ENCODE assay signal across 1 cellular context in the genomic region with DNA sequence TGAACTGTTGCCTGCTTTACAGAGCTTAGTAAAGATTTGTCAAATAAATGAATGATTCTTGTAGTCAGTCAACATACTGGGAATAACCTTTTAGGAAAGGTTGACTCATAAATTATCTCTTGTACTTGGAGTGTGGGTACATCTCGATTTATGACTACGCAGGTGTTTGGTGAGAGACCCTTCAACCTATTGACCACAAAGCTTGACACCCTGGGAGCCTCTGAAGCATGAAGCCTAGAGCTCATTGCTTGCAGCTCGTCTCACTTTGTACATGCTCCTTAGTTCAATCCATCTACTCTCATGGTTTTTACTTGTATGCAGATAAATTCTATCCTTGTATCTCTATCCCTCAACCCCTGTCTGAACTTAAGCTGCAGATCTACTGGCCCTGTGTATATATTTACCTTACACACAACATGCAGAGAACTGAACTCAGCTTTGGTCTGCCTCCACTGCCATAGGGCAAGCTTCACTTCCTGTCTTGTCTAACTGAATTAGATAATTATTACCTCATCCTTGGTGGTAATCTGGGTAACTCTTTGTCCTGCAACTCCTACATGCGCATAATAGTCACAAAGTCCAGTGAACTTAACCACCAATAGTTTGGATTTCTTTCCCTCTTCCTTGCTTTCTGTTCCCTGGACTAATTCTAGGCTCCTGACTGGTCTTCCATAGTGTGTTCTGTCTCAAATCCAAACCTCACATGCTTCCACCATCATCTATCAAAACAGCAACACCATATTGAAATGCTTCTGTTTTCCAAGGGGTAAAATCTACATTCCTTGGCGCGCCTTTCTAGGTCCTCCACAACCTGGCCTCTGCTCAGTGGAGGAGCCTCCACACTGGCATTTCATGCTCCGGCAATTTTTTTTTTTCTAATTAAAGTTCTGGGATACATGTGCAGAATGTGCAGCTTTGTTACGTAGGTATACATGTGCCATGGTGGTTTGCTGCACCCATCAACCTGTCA.
A peak's percentile ranks its signal among the peaks of the same experiment; 100 is the strongest.
TF ChIP-seq lines count a peak whose summit lies in the region.

No MANE protein-coding gene starts in this region.

TF ChIP-seq in HepG2, 621 proteins besides CTCF, POLR2A, EP300 and RAD21 (continued from another document and continues in another):
- TF ChIP-seq, protein P1, sequence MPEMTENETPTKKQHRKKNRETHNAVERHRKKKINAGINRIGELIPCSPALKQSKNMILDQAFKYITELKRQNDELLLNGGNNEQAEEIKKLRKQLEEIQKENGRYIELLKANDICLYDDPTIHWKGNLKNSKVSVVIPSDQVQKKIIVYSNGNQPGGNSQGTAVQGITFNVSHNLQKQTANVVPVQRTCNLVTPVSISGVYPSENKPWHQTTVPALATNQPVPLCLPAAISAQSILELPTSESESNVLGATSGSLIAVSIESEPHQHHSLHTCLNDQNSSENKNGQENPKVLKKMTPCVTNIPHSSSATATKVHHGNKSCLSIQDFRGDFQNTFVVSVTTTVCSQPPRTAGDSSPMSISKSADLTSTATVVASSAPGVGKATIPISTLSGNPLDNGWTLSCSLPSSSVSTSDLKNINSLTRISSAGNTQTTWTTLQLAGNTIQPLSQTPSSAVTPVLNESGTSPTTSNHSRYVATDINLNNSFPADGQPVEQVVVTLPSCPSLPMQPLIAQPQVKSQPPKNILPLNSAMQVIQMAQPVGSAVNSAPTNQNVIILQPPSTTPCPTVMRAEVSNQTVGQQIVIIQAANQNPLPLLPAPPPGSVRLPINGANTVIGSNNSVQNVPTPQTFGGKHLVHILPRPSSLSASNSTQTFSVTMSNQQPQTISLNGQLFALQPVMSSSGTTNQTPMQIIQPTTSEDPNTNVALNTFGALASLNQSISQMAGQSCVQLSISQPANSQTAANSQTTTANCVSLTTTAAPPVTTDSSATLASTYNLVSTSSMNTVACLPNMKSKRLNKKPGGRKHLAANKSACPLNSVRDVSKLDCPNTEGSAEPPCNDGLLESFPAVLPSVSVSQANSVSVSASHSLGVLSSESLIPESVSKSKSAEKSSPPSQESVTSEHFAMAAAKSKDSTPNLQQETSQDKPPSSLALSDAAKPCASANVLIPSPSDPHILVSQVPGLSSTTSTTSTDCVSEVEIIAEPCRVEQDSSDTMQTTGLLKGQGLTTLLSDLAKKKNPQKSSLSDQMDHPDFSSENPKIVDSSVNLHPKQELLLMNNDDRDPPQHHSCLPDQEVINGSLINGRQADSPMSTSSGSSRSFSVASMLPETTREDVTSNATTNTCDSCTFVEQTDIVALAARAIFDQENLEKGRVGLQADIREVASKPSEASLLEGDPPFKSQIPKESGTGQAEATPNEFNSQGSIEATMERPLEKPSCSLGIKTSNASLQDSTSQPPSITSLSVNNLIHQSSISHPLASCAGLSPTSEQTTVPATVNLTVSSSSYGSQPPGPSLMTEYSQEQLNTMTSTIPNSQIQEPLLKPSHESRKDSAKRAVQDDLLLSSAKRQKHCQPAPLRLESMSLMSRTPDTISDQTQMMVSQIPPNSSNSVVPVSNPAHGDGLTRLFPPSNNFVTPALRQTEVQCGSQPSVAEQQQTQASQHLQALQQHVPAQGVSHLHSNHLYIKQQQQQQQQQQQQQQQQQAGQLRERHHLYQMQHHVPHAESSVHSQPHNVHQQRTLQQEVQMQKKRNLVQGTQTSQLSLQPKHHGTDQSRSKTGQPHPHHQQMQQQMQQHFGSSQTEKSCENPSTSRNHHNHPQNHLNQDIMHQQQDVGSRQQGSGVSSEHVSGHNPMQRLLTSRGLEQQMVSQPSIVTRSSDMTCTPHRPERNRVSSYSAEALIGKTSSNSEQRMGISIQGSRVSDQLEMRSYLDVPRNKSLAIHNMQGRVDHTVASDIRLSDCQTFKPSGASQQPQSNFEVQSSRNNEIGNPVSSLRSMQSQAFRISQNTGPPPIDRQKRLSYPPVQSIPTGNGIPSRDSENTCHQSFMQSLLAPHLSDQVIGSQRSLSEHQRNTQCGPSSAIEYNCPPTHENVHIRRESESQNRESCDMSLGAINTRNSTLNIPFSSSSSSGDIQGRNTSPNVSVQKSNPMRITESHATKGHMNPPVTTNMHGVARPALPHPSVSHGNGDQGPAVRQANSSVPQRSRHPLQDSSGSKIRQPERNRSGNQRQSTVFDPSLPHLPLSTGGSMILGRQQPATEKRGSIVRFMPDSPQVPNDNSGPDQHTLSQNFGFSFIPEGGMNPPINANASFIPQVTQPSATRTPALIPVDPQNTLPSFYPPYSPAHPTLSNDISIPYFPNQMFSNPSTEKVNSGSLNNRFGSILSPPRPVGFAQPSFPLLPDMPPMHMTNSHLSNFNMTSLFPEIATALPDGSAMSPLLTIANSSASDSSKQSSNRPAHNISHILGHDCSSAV (CRISPR knock-in tag; IDR thresholded peaks at IDR 0.05; ENCODE audit: borderline replicate concordance) = no peak
- TF ChIP-seq SPEN (CRISPR knock-in tag; IDR thresholded peaks at IDR 0.05; ENCODE audit: low read depth) = peak; percentile 36; the same call in 1 of the 2 replicates
- TF ChIP-seq ZMYM3 (CRISPR knock-in tag; IDR thresholded peaks at IDR 0.05) = peak; percentile 33; the same call in 1 of the 2 replicates
- TF ChIP-seq ELF4 (CRISPR knock-in tag; IDR thresholded peaks at IDR 0.05; ENCODE audit: borderline replicate concordance) = peak; percentile 62; the same call in 1 of the 2 replicates
- TF ChIP-seq NFE2 (CRISPR knock-in tag; IDR thresholded peaks at IDR 0.05) = no peak
- TF ChIP-seq, protein P2, sequence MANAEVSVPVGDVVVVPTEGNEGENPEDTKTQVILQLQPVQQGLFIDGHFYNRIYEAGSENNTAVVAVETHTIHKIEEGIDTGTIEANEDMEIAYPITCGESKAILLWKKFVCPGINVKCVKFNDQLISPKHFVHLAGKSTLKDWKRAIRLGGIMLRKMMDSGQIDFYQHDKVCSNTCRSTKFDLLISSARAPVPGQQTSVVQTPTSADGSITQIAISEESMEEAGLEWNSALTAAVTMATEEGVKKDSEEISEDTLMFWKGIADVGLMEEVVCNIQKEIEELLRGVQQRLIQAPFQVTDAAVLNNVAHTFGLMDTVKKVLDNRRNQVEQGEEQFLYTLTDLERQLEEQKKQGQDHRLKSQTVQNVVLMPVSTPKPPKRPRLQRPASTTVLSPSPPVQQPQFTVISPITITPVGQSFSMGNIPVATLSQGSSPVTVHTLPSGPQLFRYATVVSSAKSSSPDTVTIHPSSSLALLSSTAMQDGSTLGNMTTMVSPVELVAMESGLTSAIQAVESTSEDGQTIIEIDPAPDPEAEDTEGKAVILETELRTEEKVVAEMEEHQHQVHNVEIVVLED (CRISPR knock-in tag; IDR thresholded peaks at IDR 0.05; ENCODE audit: borderline replicate concordance) = peak; percentile 42; the same call in 1 of the 2 replicates
- TF ChIP-seq RFXANK (CRISPR knock-in tag; IDR thresholded peaks at IDR 0.05) = no peak
- TF ChIP-seq MIXL1 (CRISPR knock-in tag; IDR thresholded peaks at IDR 0.05) = peak; percentile 98
- TF ChIP-seq NCOA1 (CRISPR knock-in tag; IDR thresholded peaks at IDR 0.05) = 0 out of 2 replicates have a peak, but pooled peaks have one; percentile 24
- TF ChIP-seq FOXJ3 (CRISPR knock-in tag; IDR thresholded peaks at IDR 0.05; ENCODE audit: borderline replicate concordance) = peak; percentile 71; the same call in 1 of the 2 replicates
- TF ChIP-seq RBFOX2 (IDR thresholded peaks at IDR 0.05; ENCODE audit: low read depth, low read length) = peak; percentile 55; the same call in 1 of the 2 replicates
- TF ChIP-seq ZNF615 (CRISPR knock-in tag; IDR thresholded peaks at IDR 0.05; ENCODE audit: borderline replicate concordance) = peak; percentile 48; the same call in 1 of the 2 replicates
- TF ChIP-seq, protein P3, sequence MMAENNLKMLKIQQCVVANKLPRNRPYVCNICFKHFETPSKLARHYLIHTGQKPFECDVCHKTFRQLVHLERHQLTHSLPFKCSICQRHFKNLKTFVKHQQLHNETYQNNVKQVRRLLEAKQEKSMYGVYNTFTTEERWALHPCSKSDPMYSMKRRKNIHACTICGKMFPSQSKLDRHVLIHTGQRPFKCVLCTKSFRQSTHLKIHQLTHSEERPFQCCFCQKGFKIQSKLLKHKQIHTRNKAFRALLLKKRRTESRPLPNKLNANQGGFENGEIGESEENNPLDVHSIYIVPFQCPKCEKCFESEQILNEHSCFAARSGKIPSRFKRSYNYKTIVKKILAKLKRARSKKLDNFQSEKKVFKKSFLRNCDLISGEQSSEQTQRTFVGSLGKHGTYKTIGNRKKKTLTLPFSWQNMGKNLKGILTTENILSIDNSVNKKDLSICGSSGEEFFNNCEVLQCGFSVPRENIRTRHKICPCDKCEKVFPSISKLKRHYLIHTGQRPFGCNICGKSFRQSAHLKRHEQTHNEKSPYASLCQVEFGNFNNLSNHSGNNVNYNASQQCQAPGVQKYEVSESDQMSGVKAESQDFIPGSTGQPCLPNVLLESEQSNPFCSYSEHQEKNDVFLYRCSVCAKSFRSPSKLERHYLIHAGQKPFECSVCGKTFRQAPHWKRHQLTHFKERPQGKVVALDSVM (CRISPR knock-in tag; IDR thresholded peaks at IDR 0.05) = peak; percentile 64
- 0 out of 2 replicates have a peak, but pooled peaks have one; percentile 50 for TF ChIP-seq ZNF543 (CRISPR knock-in tag; IDR thresholded peaks at IDR 0.05)
- TF ChIP-seq POLR2AphosphoS2 (IDR thresholded peaks at IDR 0.05; ENCODE audit: low read depth, low read length) = no peak
- peak; percentile 65 for TF ChIP-seq ZNF547 (CRISPR knock-in tag; IDR thresholded peaks at IDR 0.05)
- TF ChIP-seq DR1 (CRISPR knock-in tag; IDR thresholded peaks at IDR 0.05) = no peak
- TF ChIP-seq, protein P4, sequence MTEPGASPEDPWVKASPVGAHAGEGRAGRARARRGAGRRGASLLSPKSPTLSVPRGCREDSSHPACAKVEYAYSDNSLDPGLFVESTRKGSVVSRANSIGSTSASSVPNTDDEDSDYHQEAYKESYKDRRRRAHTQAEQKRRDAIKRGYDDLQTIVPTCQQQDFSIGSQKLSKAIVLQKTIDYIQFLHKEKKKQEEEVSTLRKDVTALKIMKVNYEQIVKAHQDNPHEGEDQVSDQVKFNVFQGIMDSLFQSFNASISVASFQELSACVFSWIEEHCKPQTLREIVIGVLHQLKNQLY (CRISPR knock-in tag; IDR thresholded peaks at IDR 0.05) = peak; percentile 73
- TF ChIP-seq NFYB (CRISPR knock-in tag; IDR thresholded peaks at IDR 0.05) = peak; percentile 10; the same call in 1 of the 2 replicates
- TF ChIP-seq YY1 (IDR thresholded peaks at IDR 0.05; ENCODE audit: insufficient read depth, insufficient replicate concordance, low read depth, low read length) = peak; percentile 4
- peak; percentile 86; the same call in 1 of the 2 replicates for TF ChIP-seq FOXK1 (CRISPR knock-in tag; IDR thresholded peaks at IDR 0.05; ENCODE audit: borderline replicate concordance, low read depth)
- TF ChIP-seq, protein P5, sequence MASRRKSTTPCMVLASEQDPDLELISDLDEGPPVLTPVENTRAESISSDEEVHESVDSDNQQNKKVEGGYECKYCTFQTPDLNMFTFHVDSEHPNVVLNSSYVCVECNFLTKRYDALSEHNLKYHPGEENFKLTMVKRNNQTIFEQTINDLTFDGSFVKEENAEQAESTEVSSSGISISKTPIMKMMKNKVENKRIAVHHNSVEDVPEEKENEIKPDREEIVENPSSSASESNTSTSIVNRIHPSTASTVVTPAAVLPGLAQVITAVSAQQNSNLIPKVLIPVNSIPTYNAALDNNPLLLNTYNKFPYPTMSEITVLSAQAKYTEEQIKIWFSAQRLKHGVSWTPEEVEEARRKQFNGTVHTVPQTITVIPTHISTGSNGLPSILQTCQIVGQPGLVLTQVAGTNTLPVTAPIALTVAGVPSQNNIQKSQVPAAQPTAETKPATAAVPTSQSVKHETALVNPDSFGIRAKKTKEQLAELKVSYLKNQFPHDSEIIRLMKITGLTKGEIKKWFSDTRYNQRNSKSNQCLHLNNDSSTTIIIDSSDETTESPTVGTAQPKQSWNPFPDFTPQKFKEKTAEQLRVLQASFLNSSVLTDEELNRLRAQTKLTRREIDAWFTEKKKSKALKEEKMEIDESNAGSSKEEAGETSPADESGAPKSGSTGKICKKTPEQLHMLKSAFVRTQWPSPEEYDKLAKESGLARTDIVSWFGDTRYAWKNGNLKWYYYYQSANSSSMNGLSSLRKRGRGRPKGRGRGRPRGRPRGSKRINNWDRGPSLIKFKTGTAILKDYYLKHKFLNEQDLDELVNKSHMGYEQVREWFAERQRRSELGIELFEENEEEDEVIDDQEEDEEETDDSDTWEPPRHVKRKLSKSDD (CRISPR knock-in tag; IDR thresholded peaks at IDR 0.05; ENCODE audit: low read depth) = peak; percentile 75; the same call in 1 of the 2 replicates
- TF ChIP-seq, protein P6, sequence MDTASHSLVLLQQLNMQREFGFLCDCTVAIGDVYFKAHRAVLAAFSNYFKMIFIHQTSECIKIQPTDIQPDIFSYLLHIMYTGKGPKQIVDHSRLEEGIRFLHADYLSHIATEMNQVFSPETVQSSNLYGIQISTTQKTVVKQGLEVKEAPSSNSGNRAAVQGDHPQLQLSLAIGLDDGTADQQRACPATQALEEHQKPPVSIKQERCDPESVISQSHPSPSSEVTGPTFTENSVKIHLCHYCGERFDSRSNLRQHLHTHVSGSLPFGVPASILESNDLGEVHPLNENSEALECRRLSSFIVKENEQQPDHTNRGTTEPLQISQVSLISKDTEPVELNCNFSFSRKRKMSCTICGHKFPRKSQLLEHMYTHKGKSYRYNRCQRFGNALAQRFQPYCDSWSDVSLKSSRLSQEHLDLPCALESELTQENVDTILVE (CRISPR knock-in tag; IDR thresholded peaks at IDR 0.05) = peak; percentile 71; the same call in 1 of the 2 replicates
- TF ChIP-seq, protein P7, sequence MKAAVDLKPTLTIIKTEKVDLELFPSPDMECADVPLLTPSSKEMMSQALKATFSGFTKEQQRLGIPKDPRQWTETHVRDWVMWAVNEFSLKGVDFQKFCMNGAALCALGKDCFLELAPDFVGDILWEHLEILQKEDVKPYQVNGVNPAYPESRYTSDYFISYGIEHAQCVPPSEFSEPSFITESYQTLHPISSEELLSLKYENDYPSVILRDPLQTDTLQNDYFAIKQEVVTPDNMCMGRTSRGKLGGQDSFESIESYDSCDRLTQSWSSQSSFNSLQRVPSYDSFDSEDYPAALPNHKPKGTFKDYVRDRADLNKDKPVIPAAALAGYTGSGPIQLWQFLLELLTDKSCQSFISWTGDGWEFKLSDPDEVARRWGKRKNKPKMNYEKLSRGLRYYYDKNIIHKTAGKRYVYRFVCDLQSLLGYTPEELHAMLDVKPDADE (CRISPR knock-in tag; IDR thresholded peaks at IDR 0.05) = no peak
- TF ChIP-seq ZKSCAN5 (CRISPR knock-in tag; IDR thresholded peaks at IDR 0.05) = no peak
- TF ChIP-seq ZNF790 (CRISPR knock-in tag; IDR thresholded peaks at IDR 0.05; ENCODE audit: borderline replicate concordance) = no peak
- TF ChIP-seq AKAP8 (CRISPR knock-in tag; IDR thresholded peaks at IDR 0.05) = no peak
- TF ChIP-seq, protein P8, sequence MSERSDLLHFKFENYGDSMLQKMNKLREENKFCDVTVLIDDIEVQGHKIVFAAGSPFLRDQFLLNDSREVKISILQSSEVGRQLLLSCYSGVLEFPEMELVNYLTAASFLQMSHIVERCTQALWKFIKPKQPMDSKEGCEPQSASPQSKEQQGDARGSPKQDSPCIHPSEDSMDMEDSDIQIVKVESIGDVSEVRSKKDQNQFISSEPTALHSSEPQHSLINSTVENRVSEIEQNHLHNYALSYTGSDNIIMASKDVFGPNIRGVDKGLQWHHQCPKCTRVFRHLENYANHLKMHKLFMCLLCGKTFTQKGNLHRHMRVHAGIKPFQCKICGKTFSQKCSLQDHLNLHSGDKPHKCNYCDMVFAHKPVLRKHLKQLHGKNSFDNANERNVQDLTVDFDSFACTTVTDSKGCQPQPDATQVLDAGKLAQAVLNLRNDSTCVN (CRISPR knock-in tag; IDR thresholded peaks at IDR 0.05; ENCODE audit: borderline replicate concordance) = peak; percentile 59; the same call in 1 of the 2 replicates
- peak; percentile 77 for TF ChIP-seq ASH2L (IDR thresholded peaks at IDR 0.05; ENCODE audit: insufficient read length, low read depth, low read length)
- TF ChIP-seq ZNF234 (CRISPR knock-in tag; conservative IDR thresholded peaks at IDR 0.05) = no peak
- TF ChIP-seq ERF (CRISPR knock-in tag; IDR thresholded peaks at IDR 0.05) = peak; percentile 88
- TF ChIP-seq ZNF121 (CRISPR knock-in tag; IDR thresholded peaks at IDR 0.05) = no peak
